ENCODE assay signal across 8 cellular contexts in genomic region chr16:87956169-87956770, GRCh38. TPM values are rescaled to one million over a fixed set of nuclear protein-coding genes. Genes with fewer than 3 reads are reported as not detected.
A peak's percentile ranks its signal among the peaks of the same experiment; 100 is the strongest.
DNase-seq lines count a peak whose midpoint lies in the region; ATAC-seq lines count a peak whose summit lies in the region.

No MANE protein-coding gene starts in this region.

- H3K36me3 Mint-ChIP-seq in activated T-helper 17 cell treated with anti-CD3 and anti-CD28 coated beads, Interleukin-2, amount 50 U/mL, for 72 hours (ENCODE audit: low read depth): peaks cover 88% of the 10 kb centered on the region

- peak overlapping the region; percentile 99 for H3K27ac Mint-ChIP-seq in activated T-helper 17 cell treated with anti-CD3 and anti-CD28 coated beads, Interleukin-2, amount 50 U/mL, for 72 hours

- DNase-seq in NOMO-1 treated with dmso at 0.1 percent for 144 hours (lab: John Stamatoyannopoulos, UW; ENCODE audit: unreplicated experiment) (peak; percentile 60), left cardiac atrium (peak; percentile 54), HuH-7 (ENCODE audit: low spot score) (no peak)
- peak; percentile 75 to 76 for DNase-seq in stimulated activated CD4-positive, alpha-beta T cell treated with anti-CD3 and anti-CD28 coated beads, Interleukin-2, amount 100 ng/mL, for 24 hours

- H3K4me1 Mint-ChIP-seq in activated T-helper 17 cell treated with anti-CD3 and anti-CD28 coated beads, Interleukin-2, amount 50 U/mL, for 72 hours: peaks cover 58% of the 10 kb centered on the region

- peak; percentile 40 for ATAC-seq in GM19043 (IDR thresholded peaks at IDR 0.05; ENCODE audit: low read depth, unreplicated experiment)
- ATAC-seq in activated T-helper 17 cell treated with anti-CD3 and anti-CD28 coated beads, Interleukin-2, amount 50 U/mL, for 72 hours (replicated peaks): peak; percentile 74
- ATAC-seq in left cardiac atrium: peak in 1 of 2 donors; percentile 5
- ATAC-seq in HG03159 (IDR thresholded peaks at IDR 0.05; ENCODE audit: unreplicated experiment): no peak
- ATAC-seq in GM18861 (IDR thresholded peaks at IDR 0.05; ENCODE audit: unreplicated experiment): no peak

- intact Hi-C loops in left cardiac atrium (cut with DNase I): no loop called here

- no peaks in the 10 kb centered on the region for H3K9me3 Mint-ChIP-seq in activated T-helper 17 cell treated with anti-CD3 and anti-CD28 coated beads, Interleukin-2, amount 50 U/mL, for 72 hours

- H3K27me3 Mint-ChIP-seq in activated T-helper 17 cell treated with anti-CD3 and anti-CD28 coated beads, Interleukin-2, amount 50 U/mL, for 72 hours: no peaks in the 10 kb centered on the region

- H3K4me3 Mint-ChIP-seq in activated T-helper 17 cell treated with anti-CD3 and anti-CD28 coated beads, Interleukin-2, amount 50 U/mL, for 72 hours: peak overlapping the region; percentile 97

RNA-seq across cellular contexts. Expression of gene BANP, which starts 5.0 kb away (rescaled TPM):
- 10 to 100 TPM; 46.4 to 85.9 TPM for total RNA-seq in activated T-helper 17 cell treated with anti-CD3 and anti-CD28 coated beads, Interleukin-2, amount 50 U/mL, for 72 hours
- total RNA-seq in left cardiac atrium: 10 to 100 TPM; 13.9 to 16.7 TPM

RNA-seq across cellular contexts. Expression of gene CA5A, which starts 19.9 kb away (rescaled TPM):
- not detected for total RNA-seq in activated T-helper 17 cell treated with anti-CD3 and anti-CD28 coated beads, Interleukin-2, amount 50 U/mL, for 72 hours
- not detected for total RNA-seq in left cardiac atrium

Comparison
In these comparisons a context has a peak if more than half of its experiments do, and no peak if none do; other contexts are left out.
1. ATAC-seq: peak in GM19043 (single experiment) and activated T-helper 17 cell treated with anti-CD3 and anti-CD28 coated beads, Interleukin-2, amount 50 U/mL, for 72 hours (single experiment); none in HG03159 (single experiment) and GM18861 (single experiment).